Comparison of ENCODE assay signal across 8 cellular contexts in genomic region chrX:38175140-38175539, GRCh38. TPM values are rescaled to one million over a fixed set of nuclear protein-coding genes. Genes with fewer than 3 reads are reported as not detected.
DNase-seq lines count a peak whose midpoint lies in the region; ATAC-seq and TF ChIP-seq lines count a peak whose summit lies in the region.

No MANE protein-coding gene starts in this region.

- H2BK15ac ChIP-seq in IMR-90 (ENCODE audit: low read depth, low read length), result no peak overlapping the region

- no peak overlapping the region for H2AK5ac ChIP-seq in IMR-90 (ENCODE audit: low read depth, low read length)

- no peak overlapping the region for H2BK120ac ChIP-seq in IMR-90 (ENCODE audit: low read depth, low read length)

- intact Hi-C loops in IMR-90 (cut with micrococcal nuclease), result loop anchor here (2.0 to 10.0 kb wide), 3 partner anchors 248 to 430 kb away; no protein-coding TSS in a partner anchor
- intact Hi-C loops in head of caudate nucleus (cut with DNase I), result loop anchor here (10.0 kb wide), 1 partner anchor 430 kb away; no protein-coding TSS in a partner anchor
- intact Hi-C loops in aorta (cut with DNase I), result no loop called here

- no peak for TF ChIP-seq POLR2A in IMR-90 (IDR thresholded peaks at IDR 0.05; ENCODE audit: low read depth, low read length)

- no peak overlapping the region for H3K4ac ChIP-seq in IMR-90 (ENCODE audit: low read depth, low read length)

- no peak overlapping the region for H3K23ac ChIP-seq in IMR-90 (ENCODE audit: low read depth, low read length)

- H2AFZ ChIP-seq in DND-41 (ENCODE audit: low read depth, low read length) (no peak overlapping the region), IMR-90 (replicated peaks; ENCODE audit: low read length, poor library complexity) (no peak overlapping the region)

- POLR2A ChIA-PET in IMR-90 (lab: Charles Lee; ENCODE audit: unreplicated experiment), result no interaction called here

- ATAC-seq in DND-41 (ENCODE audit: insufficient read depth, low read depth) (no peak), IMR-90 (ENCODE audit: low read depth) (peak; percentile 48; the same call in 1 of the 2 replicates), HG02973 (IDR thresholded peaks at IDR 0.05; ENCODE audit: unreplicated experiment) (no peak), aorta (ENCODE audit: low FRiP score) (no peak)

- WGBS in IMR-90 (ENCODE audit: extremely low coverage in 2 of 2, insufficient read length in 1 of 2), 2 experiments, result no CpG with 5 or more reads among the region's 3 CpGs
- WGBS in aorta, 2 donors, result 29 to 65% methylated on average over 3 of the region's 3 CpGs

- H3K9me1 ChIP-seq in IMR-90 (ENCODE audit: insufficient read depth, low read length), result no peaks in the 10 kb centered on the region

- H3K9ac ChIP-seq in DND-41 (ENCODE audit: low read depth, low read length) (no peak overlapping the region), IMR-90 (ENCODE audit: low read depth, low read length) (no peak overlapping the region)

- no peak overlapping the region for H4K8ac ChIP-seq in IMR-90 (ENCODE audit: low read depth in 2 of 2, low read length in 2 of 2)

- in situ Hi-C loops in IMR-90 (cut with MboI; ENCODE audit: low sequenced_read_pairs), result loop anchor here (10.0 kb wide), 1 partner anchor 430 kb away; no protein-coding TSS in a partner anchor

- H3K9me3 ChIP-seq in DND-41 (ENCODE audit: insufficient read depth, low read length, severe bottlenecking) (no peaks in the 10 kb centered on the region), IMR-90 (ENCODE audit: control insufficient read depth, insufficient read depth, low read length) (no peaks in the 10 kb centered on the region), aorta (ENCODE audit: control insufficient read depth, low read length) (no peaks in the 10 kb centered on the region)

- H3K4me3 ChIP-seq in DND-41 (ENCODE audit: low read depth in 1 of 2, low read length in 2 of 2), result no peak overlapping the region
- no peak overlapping the region for H3K4me3 ChIP-seq in IMR-90 (ENCODE audit: insufficient read depth, low read depth, low read length)
- H3K4me3 ChIP-seq in aorta (ENCODE audit: low read length in 2 of 2), result no peak overlapping the region

- H3K36me3 ChIP-seq in DND-41 (ENCODE audit: insufficient read depth, low read length), result no peaks in the 10 kb centered on the region
- H3K36me3 ChIP-seq in IMR-90 (ENCODE audit: control insufficient read depth, insufficient read depth, low read length), result no peaks in the 10 kb centered on the region
- no peaks in the 10 kb centered on the region for H3K36me3 ChIP-seq in aorta (ENCODE audit: control insufficient read depth in 1 of 2, insufficient read depth in 2 of 2, low read length in 1 of 2)

- peak; percentile 59 for TF ChIP-seq CTCF in DND-41 (IDR thresholded peaks at IDR 0.05; ENCODE audit: borderline replicate concordance, extremely low read depth, low read length, poor library complexity, severe bottlenecking)
- peak; percentile 53 for TF ChIP-seq CTCF in IMR-90 (conservative IDR thresholded peaks at IDR 0.05; ENCODE audit: low read depth, low read length)

- no peak overlapping the region for H2AK9ac ChIP-seq in IMR-90 (replicated peaks; ENCODE audit: low read depth, low read length, poor library complexity)

- H3K14ac ChIP-seq in IMR-90 (replicated peaks; ENCODE audit: low read depth, low read length), result no peak overlapping the region

- no peak overlapping the region for H2BK20ac ChIP-seq in IMR-90 (ENCODE audit: low read depth, low read length)

- H3K4me1 ChIP-seq in DND-41 (ENCODE audit: insufficient read depth, low read length), result no peaks in the 10 kb centered on the region
- no peaks in the 10 kb centered on the region for H3K4me1 ChIP-seq in IMR-90 (ENCODE audit: control insufficient read depth, insufficient read depth, low read length)
- H3K4me1 ChIP-seq in aorta (ENCODE audit: control insufficient read depth in 1 of 2, insufficient read depth in 2 of 2, low read length in 2 of 2), result no peaks in the 10 kb centered on the region

- H3K79me2 ChIP-seq in DND-41 (ENCODE audit: insufficient read depth, low read length), result no peaks in the 10 kb centered on the region

- no peak overlapping the region for H4K5ac ChIP-seq in IMR-90 (ENCODE audit: low read depth, low read length)

- no peaks in the 10 kb centered on the region for H4K20me1 ChIP-seq in DND-41 (ENCODE audit: insufficient read depth, low read length)
- H4K20me1 ChIP-seq in IMR-90 (ENCODE audit: insufficient read depth, low read length), result no peaks in the 10 kb centered on the region; the same call in 1 of the 2 replicates

- no peak overlapping the region for H4K91ac ChIP-seq in IMR-90 (ENCODE audit: insufficient read depth, low read depth, low read length)

- no TSS peak for BruUV-seq in IMR-90 (replicated peaks; lab: Mats Ljungman, UMichigan)

- H3K18ac ChIP-seq in IMR-90 (ENCODE audit: low read depth, low read length), result no peak overlapping the region

- H3K27me3 ChIP-seq in DND-41 (ENCODE audit: insufficient read depth, low read length, poor library complexity), result no peaks in the 10 kb centered on the region
- H3K27me3 ChIP-seq in IMR-90 (ENCODE audit: control insufficient read depth, insufficient read depth, low read length), result peaks cover 1% of the 10 kb centered on the region; the same call in 1 of the 2 replicates
- no peaks in the 10 kb centered on the region for H3K27me3 ChIP-seq in aorta (ENCODE audit: control insufficient read depth in 1 of 2, insufficient read depth in 2 of 2, low read length in 1 of 2)

- no peak overlapping the region for H3K4me2 ChIP-seq in DND-41 (ENCODE audit: insufficient read depth, low read length)
- no peak overlapping the region for H3K4me2 ChIP-seq in IMR-90 (ENCODE audit: low read depth, low read length)

- no peak overlapping the region for H3K56ac ChIP-seq in IMR-90 (ENCODE audit: extremely low read depth, insufficient read depth, low read length)

- peak; percentile 4 for DNase-seq in DND-41
- peak; percentile 28 for DNase-seq in IMR-90
- peak; percentile 68 for DNase-seq in RKO (ENCODE audit: low spot score)
- peak in 34 of 42 donors; percentile 1 to 67 (median 30) for DNase-seq in head of caudate nucleus
- no peak for DNase-seq in aorta
- DNase-seq in CD1c-positive myeloid dendritic cell (ENCODE audit: extremely low spot score), result no peak
- no peak for DNase-seq in putamen (ENCODE audit: low spot score)

- dilution Hi-C loops in IMR-90 (cut with HindIII; ENCODE audit: low sequenced_read_pairs, unreplicated experiment), result no loop called here

- no peaks in the 10 kb centered on the region for H3K79me1 ChIP-seq in IMR-90 (ENCODE audit: low read depth in 1 of 2, low read length in 2 of 2)

- H3K27ac ChIP-seq in DND-41 (ENCODE audit: low read length) (no peak overlapping the region), IMR-90 (ENCODE audit: insufficient read depth, low read length) (no peak overlapping the region), aorta (ENCODE audit: low read depth in 1 of 2, low read length in 2 of 2) (no peak overlapping the region)

- peak; percentile 74 for TF ChIP-seq RAD21 in IMR-90 (IDR thresholded peaks at IDR 0.05; ENCODE audit: low read length)

- CTCF ChIA-PET in IMR-90 (lab: Yijun Ruan, JAX), result interaction anchor here (0.7 kb wide), 2 partner anchors 8 to 16 kb away, joined by 4 read pairs; no protein-coding TSS in a partner anchor

- no peak overlapping the region for H2BK5ac ChIP-seq in IMR-90 (ENCODE audit: low read depth, low read length, poor library complexity, severe bottlenecking)

TF ChIP-seq in IMR-90, 13 proteins besides CTCF, POLR2A, EP300 and RAD21:
- TF ChIP-seq RFX5 (IDR thresholded peaks at IDR 0.05; ENCODE audit: low read depth, low read length) (no peak), SMC3 (IDR thresholded peaks at IDR 0.05; ENCODE audit: low read depth, low read length) (peak; percentile 46; the same call in 1 of the 2 replicates), MAFK (IDR thresholded peaks at IDR 0.05; ENCODE audit: low read depth, low read length) (no peak), USF2 (IDR thresholded peaks at IDR 0.05; ENCODE audit: low read depth, low read length) (no peak), BHLHE40 (IDR thresholded peaks at IDR 0.05; ENCODE audit: low read depth, low read length) (no peak), ELK1 (IDR thresholded peaks at IDR 0.05; ENCODE audit: borderline replicate concordance, low read depth, low read length) (no peak)
TF ChIP-seq in IMR-90: peak in this region for 1.

RNA-seq across cellular contexts. Expression of gene SRPX, which starts 45.5 kb away (rescaled TPM):
- 35.5 and 39.2 TPM in 2 replicates for total RNA-seq in IMR-90 (2012; rRNA removed)
- 67.6 and 81.5 TPM in 2 replicates for polyA plus RNA-seq in IMR-90 (2012; rRNA removed)
- polyA plus RNA-seq in IMR-90 (2012; cell fraction: cytosol; rRNA removed), result 73.6 and 78.2 TPM in 2 replicates
- polyA plus RNA-seq in IMR-90 (2012; cell fraction: nucleus; rRNA removed; ENCODE audit: low replicate concordance), result 31.5 and 60.3 TPM in 2 replicates
- 100 to 1,000 TPM in 1 of 2 donors, 10 to 100 TPM in 1; 74.8 to 110 TPM for total RNA-seq in aorta
- polyA plus RNA-seq in aorta, result 10 to 100 TPM; 14.1 to 39.8 TPM

Comparison
In these comparisons a context has a peak if more than half of its experiments do, and no peak if none do; other contexts are left out.
1. DNase-seq: peak in DND-41 (single experiment), IMR-90 (single experiment), RKO (single experiment) and head of caudate nucleus (34 of 42); none in aorta (0 of 2), CD1c-positive myeloid dendritic cell (single experiment) and putamen (single experiment).
2. intact Hi-C loops: an anchor here in IMR-90 (2.0 to 10.0 kb wide) and head of caudate nucleus (10.0 kb wide); none called in aorta.